18 cellular contexts compared by ENCODE assay signal in genomic region chr21:32538147-32538792, GRCh38. TPM values are rescaled to one million over a fixed set of nuclear protein-coding genes. Genes with fewer than 3 reads are reported as not detected.
DNase-seq lines count a peak whose midpoint lies in the region; ATAC-seq, FAIRE-seq and TF ChIP-seq lines count a peak whose summit lies in the region.
"Had no signal": no experiment of that assay in that cellular context is flagged by ENCODE, and none has a peak within 500 bp of the region (broad histone marks: within the 10 kb centered on the region; RNA-seq: fewer than 3 reads in every experiment).

No MANE protein-coding gene starts in this region.

- no peak for FAIRE-seq in K562 (lab: Jason Lieb, UNC)
- FAIRE-seq: A204.1, HepG2, pancreas had no signal

- no peaks in the 10 kb centered on the region for H3K9me1 ChIP-seq in K562 (ENCODE audit: control insufficient read depth, insufficient read depth, low read length)

- H3K9me3 Mint-ChIP-seq in activated CD4-positive, alpha-beta T cell treated with anti-CD3 and anti-CD28 coated beads for 36 hours (ENCODE audit: low read depth): no peaks in the 10 kb centered on the region

- H3K27me3 ChIP-seq in K562 (ENCODE audit: control insufficient read depth in 2 of 2, insufficient read depth in 2 of 2, low read length in 2 of 2): peaks cover 0 to 6% of the 10 kb centered on the region in 2 experiments; a peak in 3 of 5 replicates
- H3K27me3 ChIP-seq: brain microvascular endothelial cell, pancreas, SJSA1 had no signal

- H3K27ac ChIP-seq in K562 (ENCODE audit: extremely low read depth, low read depth, low read length): no peak overlapping the region
- H3K27ac ChIP-seq: brain microvascular endothelial cell, pancreas, SJSA1 had no signal

- H3K9ac ChIP-seq in K562 (ENCODE audit: insufficient read depth in 1 of 2, low read depth in 2 of 2, low read length in 2 of 2): no peak overlapping the region

- no peak overlapping the region for H3K4me3 Mint-ChIP-seq in activated CD4-positive, alpha-beta T cell treated with anti-CD3 and anti-CD28 coated beads for 36 hours
- H3K4me3 Mint-ChIP-seq in T-helper 17 cell: no peak overlapping the region

- WGBS in K562 (ENCODE audit: insufficient coverage, low coverage, missing lambda C conversion rate): 30% methylated on average over 11 of the region's 11 CpGs

- CTCF ChIA-PET in activated CD4-positive, alpha-beta T cell treated with anti-CD3 and anti-CD28 coated beads for 36 hours (lab: Charles Lee): interaction anchor here (1.1 to 1.9 kb wide), 4 partner anchors 12 to 66 kb away, joined by 3 to 6 read pairs (median 3); no protein-coding TSS in a partner anchor
- CTCF ChIA-PET in K562 (lab: Yijun Ruan, JAX; ENCODE audit: low intra/inter-chr PET ratio): no interaction called here

- TF ChIP-seq POLR2A in K562 (conservative IDR thresholded peaks at IDR 0.05): no peak

- no peak for TF ChIP-seq EP300 in K562 (IDR thresholded peaks at IDR 0.05; ENCODE audit: low read length)

- H3K4me1 ChIP-seq in K562 (replicated peaks in 1 of 2; ENCODE audit: control insufficient read depth in 2 of 2, insufficient read depth in 2 of 2, low read length in 2 of 2): no peaks in the 10 kb centered on the region; a peak in 2 of 5 replicates
- H3K4me1 ChIP-seq: HAP-1, pancreas, SJSA1 had no signal

- no peaks in the 10 kb centered on the region for H4K20me1 ChIP-seq in K562 (replicated peaks; ENCODE audit: control insufficient read depth, insufficient read depth, low read length)

- TF ChIP-seq RAD21 in K562 (CRISPR knock-in tag; conservative IDR thresholded peaks at IDR 0.05 in 1 of 2, IDR thresholded peaks at IDR 0.05 in 1 of 2): no peak

- H3K9me3 ChIP-seq in T-helper 17 cell (ENCODE audit: control insufficient read depth, low read length, poor library complexity, severe bottlenecking) (no peaks in the 10 kb centered on the region), K562 (replicated peaks; ENCODE audit: control insufficient read depth, insufficient read depth, low read depth, low read length) (no peaks in the 10 kb centered on the region)
- H3K9me3 ChIP-seq: HAP-1, pancreas, SJSA1 had no signal

- no TSS peak for BruUV-seq in K562 (replicated peaks; lab: Mats Ljungman, UMichigan)

- POLR2A ChIA-PET in activated CD4-positive, alpha-beta T cell treated with anti-CD3 and anti-CD28 coated beads for 36 hours (lab: Charles Lee): no interaction called here
- POLR2A ChIA-PET in K562 (lab: Yijun Ruan, JAX): interaction anchor here (0.9 to 2.2 kb wide), 7 partner anchors 9 to 31 kb away, joined by 3 to 9 read pairs (median 4); no protein-coding TSS in a partner anchor

- peak; percentile 48 for DNase-seq in activated CD4-positive, alpha-beta T cell treated with anti-CD3 and anti-CD28 coated beads for 36 hours
- DNase-seq in activated CD4-positive, alpha-beta T cell treated with anti-CD3 and anti-CD28 coated beads for 48 hours: no peak
- no peak for DNase-seq in T-helper 17 cell
- no peak for DNase-seq in K562 (ENCODE audit: extremely low read depth in 1 of 4, low spot score in 3 of 4)
- DNase-seq in stimulated activated CD8-positive, alpha-beta memory T cell treated with anti-CD3 and anti-CD28 coated beads, Interleukin-4, amount 100 ng/mL, for 4 hours (ENCODE audit: low read depth in 2 of 2, low spot score in 1 of 2): peak; percentile 13 to 35
- DNase-seq in NCI-H526 treated with DMSO at 0.1 percent for 48 hours (lab: John Stamatoyannopoulos, UW): no peak
- no peak for DNase-seq in NCI-H526 (lab: John Stamatoyannopoulos, UW)
- DNase-seq: brain microvascular endothelial cell, EL, kidney glomerular epithelial cell, midbrain, NCI-H1105 had no signal

- no peak overlapping the region for H3K4me3 ChIP-seq in K562
- H3K4me3 ChIP-seq: HAP-1, pancreas, SJSA1 had no signal

- no peaks in the 10 kb centered on the region for H3K36me3 Mint-ChIP-seq in activated CD4-positive, alpha-beta T cell treated with anti-CD3 and anti-CD28 coated beads for 36 hours (ENCODE audit: low read depth)
- peaks cover 2% of the 10 kb centered on the region for H3K36me3 Mint-ChIP-seq in T-helper 17 cell (ENCODE audit: low read depth)

- no peaks in the 10 kb centered on the region for H3K36me3 ChIP-seq in K562 (ENCODE audit: control insufficient read depth, insufficient read depth, low read length)
- H3K36me3 ChIP-seq: brain microvascular endothelial cell, HAP-1, pancreas, SJSA1 had no signal

- no peak overlapping the region for H3K4me2 ChIP-seq in K562 (ENCODE audit: insufficient read depth, low read length)

- H3K4me1 Mint-ChIP-seq in activated CD4-positive, alpha-beta T cell treated with anti-CD3 and anti-CD28 coated beads for 36 hours: peaks cover 13% of the 10 kb centered on the region
- peaks cover 32% of the 10 kb centered on the region for H3K4me1 Mint-ChIP-seq in T-helper 17 cell

- TF ChIP-seq CTCF in K562 (IDR thresholded peaks at IDR 0.05 in 2 of 3, conservative IDR thresholded peaks at IDR 0.05 in 1 of 3; ENCODE audit: insufficient read depth in 2 of 3, low read depth in 1 of 3, low read length in 3 of 3): no peak

- intact Hi-C loops in activated CD4-positive, alpha-beta T cell treated with anti-CD3 and anti-CD28 coated beads for 36 hours (cut with DNase I, micrococcal nuclease): no loop called here
- intact Hi-C loops in K562 (cut with micrococcal nuclease): no loop called here

- no peaks in the 10 kb centered on the region for H3K79me2 ChIP-seq in K562 (ENCODE audit: control insufficient read depth, insufficient read depth, low read length)

- ATAC-seq in activated CD4-positive, alpha-beta T cell treated with anti-CD3 and anti-CD28 coated beads for 36 hours: peak; percentile 83
- ATAC-seq in T-helper 17 cell: peak; percentile 78
- ATAC-seq in K562: 0 out of 3 replicates have a peak, but pooled peaks have one; percentile 29
- no peak for ATAC-seq in GM19023 (IDR thresholded peaks at IDR 0.05; ENCODE audit: unreplicated experiment)
- ATAC-seq: HepG2 had no signal

- H2AFZ ChIP-seq in K562 (ENCODE audit: low read depth, low read length): peak overlapping the region; percentile 57

- in situ Hi-C loops in K562 (cut with MboI): no loop called here

- no peak overlapping the region for H3K27ac Mint-ChIP-seq in activated CD4-positive, alpha-beta T cell treated with anti-CD3 and anti-CD28 coated beads for 36 hours
- H3K27ac Mint-ChIP-seq in T-helper 17 cell: peak overlapping the region; percentile 21

- no peaks in the 10 kb centered on the region for H3K27me3 Mint-ChIP-seq in activated CD4-positive, alpha-beta T cell treated with anti-CD3 and anti-CD28 coated beads for 36 hours
- H3K27me3 Mint-ChIP-seq in T-helper 17 cell: no peaks in the 10 kb centered on the region

TF ChIP-seq in K562, 482 proteins besides CTCF, POLR2A, EP300 and RAD21 (continues in another document):
- TF ChIP-seq HDAC2 (IDR thresholded peaks at IDR 0.05): no peak
- TF ChIP-seq ZBTB26 (CRISPR knock-in tag; IDR thresholded peaks at IDR 0.05): no peak
- TF ChIP-seq KAT7 (CRISPR knock-in tag; IDR thresholded peaks at IDR 0.05; ENCODE audit: borderline replicate concordance): no peak
- TF ChIP-seq NELFE (IDR thresholded peaks at IDR 0.05; ENCODE audit: insufficient read depth, insufficient read length): no peak
- no peak for TF ChIP-seq ZBTB12 (CRISPR knock-in tag; IDR thresholded peaks at IDR 0.05)
- TF ChIP-seq ZNF696 (CRISPR knock-in tag; conservative IDR thresholded peaks at IDR 0.05): no peak

RNA-seq across cellular contexts. Expression of gene TCP10L, which starts 47.1 kb away (rescaled TPM):
- total RNA-seq in activated CD4-positive, alpha-beta T cell treated with anti-CD3 and anti-CD28 coated beads for 36 hours: 1 to 10 TPM in 1 of 2 experiments, under 1 TPM in 1; 0.96 to 1.2 TPM
- total RNA-seq in T-helper 17 cell: under 1 TPM in 1 of 2 donors, not detected in 1; 0.57 TPM
- 0.30 and 0.55 TPM in 2 replicates for total RNA-seq in K562 (2011; cell fraction: chromatin; rRNA removed; ENCODE audit: low replicate concordance)
- not detected in 2 replicates for total RNA-seq in K562 (2011; cell fraction: nucleolus; rRNA removed)
- total RNA-seq in K562 (2011; cell fraction: nucleoplasm; rRNA removed): 0.37 TPM in 1 of 2 replicates, not detected in the other
- 1.2 TPM in 1 of 2 replicates, not detected in the other for total RNA-seq in K562 (2014; rRNA removed)
- total RNA-seq in K562 (2014; rRNA removed; fragmentation: Illumina TruSeq; extraction: Trizol): 0.77 and 0.91 TPM in 2 replicates
- 0.53 and 0.87 TPM in 2 replicates for total RNA-seq in K562 (2015; rRNA removed; fragmentation: Illumina TruSeq; extraction: Trizol)
- total RNA-seq in K562 (2021): 0.49 and 0.58 TPM in 2 replicates
- polyA plus RNA-seq in K562 (2011; rRNA removed): 0.19 and 0.38 TPM in 2 replicates
- 0.18 and 0.22 TPM in 2 replicates for polyA plus RNA-seq in K562 (2011; cell fraction: cytosol; rRNA removed)
- 0.25 TPM in 1 of 2 replicates, not detected in the other for polyA plus RNA-seq in K562 (2011; cell fraction: nucleus; rRNA removed)
- polyA plus RNA-seq in K562 (2012): 0.89 and 3.0 TPM in 2 replicates
- 0.21 and 0.34 TPM in 2 replicates for polyA plus RNA-seq in K562 (2014; fragmentation: Illumina TruSeq; extraction: Trizol)
- polyA plus RNA-seq in K562 (2014; fragmentation: Nextera tagmentation; extraction: Ambion mirVana): under 1 TPM; 0.56 to 0.68 TPM
- 0.76 TPM in 1 of 2 replicates, not detected in the other for polyA plus RNA-seq in K562 (2014; rRNA removed)
- polyA minus RNA-seq in K562 (2011; rRNA and poly(A)+ RNA removed): 0.39 TPM in 2 replicates
- polyA minus RNA-seq in K562 (2011; cell fraction: cytosol; rRNA and poly(A)+ RNA removed): not detected in 2 replicates
- polyA minus RNA-seq in K562 (2011; cell fraction: nucleus; rRNA and poly(A)+ RNA removed): 0.22 TPM in 1 of 2 replicates, not detected in the other
- total RNA-seq: SJSA1 had no signal

Comparison
In these comparisons a context has a peak if more than half of its experiments do, and no peak if none do; other contexts are left out.
1. DNase-seq: peak in activated CD4-positive, alpha-beta T cell treated with anti-CD3 and anti-CD28 coated beads for 36 hours (single experiment) and stimulated activated CD8-positive, alpha-beta memory T cell treated with anti-CD3 and anti-CD28 coated beads, Interleukin-4, amount 100 ng/mL, for 4 hours (2 of 2); none in activated CD4-positive, alpha-beta T cell treated with anti-CD3 and anti-CD28 coated beads for 48 hours (single experiment), T-helper 17 cell (0 of 3), K562 (0 of 4), NCI-H526 treated with DMSO at 0.1 percent for 48 hours (single experiment) and NCI-H526 (0 of 2).